In genomic region chr5:76819851-76820280, GRCh38 we compare ENCODE assay signal across 8 cellular contexts. TPM values are rescaled to one million over a fixed set of nuclear protein-coding genes. Genes with fewer than 3 reads are reported as not detected.
DNase-seq lines count a peak whose midpoint lies in the region; ATAC-seq and TF ChIP-seq lines count a peak whose summit lies in the region.

No MANE protein-coding gene starts in this region.

- peaks cover 7 to 12% of the 10 kb centered on the region in 2 donors for H3K4me1 Mint-ChIP-seq in immature natural killer cell

- TF ChIP-seq POLR2A in body of pancreas (IDR thresholded peaks at IDR 0.05), result peak in 2 of 3 donors; percentile 32 to 44

- H3K9me3 Mint-ChIP-seq in immature natural killer cell, result peaks cover 0 to 3% (median 0%) of the 10 kb centered on the region in 6 donors

- no peak overlapping the region for H3K27ac Mint-ChIP-seq in immature natural killer cell

- H3K4me3 ChIP-seq in HUES48 (ENCODE audit: low read depth, low read length) (peak overlapping the region; percentile 89), body of pancreas (peak overlapping the region; percentile 60 to 88), skin epidermis (peak overlapping the region; percentile 42 to 74 (median 55))

- H3K4me3 Mint-ChIP-seq in immature natural killer cell, result peak overlapping the region; percentile 64 to 81 (median 76)

- H3K36me3 ChIP-seq in HUES48 (ENCODE audit: control insufficient read depth, insufficient read depth, low read length) (no peaks in the 10 kb centered on the region), body of pancreas (replicated peaks in 1 of 2; ENCODE audit: insufficient read depth in 1 of 2, low read depth in 2 of 2) (no peaks in the 10 kb centered on the region)

- H3K9ac ChIP-seq in HUES48 (ENCODE audit: low read depth, low read length), result peak overlapping the region; percentile 61

- intact Hi-C loops in body of pancreas (cut with DNase I), result no loop called here

- DNase-seq in body of pancreas, result peak; percentile 43 to 58 (median 50)
- no peak for DNase-seq in immature natural killer cell
- no peak for DNase-seq in SHP77 (lab: John Stamatoyannopoulos, UW)
- no peak for DNase-seq in NCI-H1694 treated with DMSO at 0.1 percent for 48 hours (lab: John Stamatoyannopoulos, UW)
- no peak for DNase-seq in NCI-H2029 (lab: John Stamatoyannopoulos, UW)

- H3K4me1 ChIP-seq in HUES48 (ENCODE audit: control insufficient read depth, insufficient read depth, low read length), result peaks cover 12% of the 10 kb centered on the region
- H3K4me1 ChIP-seq in body of pancreas, result peaks cover 16% of the 10 kb centered on the region

- H3K27me3 ChIP-seq in HUES48 (ENCODE audit: control insufficient read depth, insufficient read depth, low read length) (peaks cover 11% of the 10 kb centered on the region; the same call in 1 of the 2 replicates), body of pancreas (no peaks in the 10 kb centered on the region)

- H3K9me3 ChIP-seq in HUES48 (ENCODE audit: control insufficient read depth, insufficient read depth, low read length), result no peaks in the 10 kb centered on the region
- H3K9me3 ChIP-seq in body of pancreas, result no peaks in the 10 kb centered on the region

- 18 to 36% methylated on average over 13 to 27 of the region's 27 CpGs for WGBS in body of pancreas, 2 donors

- H3K27me3 Mint-ChIP-seq in immature natural killer cell (ENCODE audit: low read depth in 3 of 3), result peaks cover 19 to 26% (median 22%) of the 10 kb centered on the region in 3 donors

- peak; percentile 25 for ATAC-seq in body of pancreas
- no peak for ATAC-seq in GM18873 (IDR thresholded peaks at IDR 0.05; ENCODE audit: low FRiP score, unreplicated experiment)

- H3K27ac ChIP-seq in HUES48 (ENCODE audit: low read depth, low read length), result peak overlapping the region; percentile 85
- H3K27ac ChIP-seq in body of pancreas, result peak overlapping the region; percentile 89 to 94 (median 91)
- peak overlapping the region in 17 of 21 experiments; percentile 2 to 89 (median 77) for H3K27ac ChIP-seq in skin epidermis

- no peak for TF ChIP-seq CTCF in body of pancreas (IDR thresholded peaks at IDR 0.05)

- H3K36me3 Mint-ChIP-seq in immature natural killer cell, result no peaks in the 10 kb centered on the region

RNA-seq across cellular contexts. Expression of gene F2RL1, which starts 1.0 kb away (rescaled TPM):
- total RNA-seq in body of pancreas, result 10 to 100 TPM; 17.5 to 20.2 TPM
- polyA plus RNA-seq in immature natural killer cell, result 1 to 10 TPM in 1 of 3 donors, under 1 TPM in 1, not detected in 1; 0.53 to 2.1 TPM

RNA-seq across cellular contexts. Expression of gene S100Z, which starts 29.9 kb away (rescaled TPM):
- not detected for total RNA-seq in body of pancreas
- polyA plus RNA-seq in immature natural killer cell, result 1 to 10 TPM in 1 of 3 donors, under 1 TPM in 1, not detected in 1; 0.73 to 2.5 TPM

Comparison
In these comparisons a context has a peak if more than half of its experiments do, and no peak if none do; other contexts are left out.
1. DNase-seq: peak in body of pancreas (4 of 4); none in immature natural killer cell (0 of 3), SHP77 (0 of 2), NCI-H1694 treated with DMSO at 0.1 percent for 48 hours (single experiment) and NCI-H2029 (single experiment).
2. Peak in every context shown above with its lines, with median percentiles within 50 percentile points of each other: H3K27ac ChIP-seq and H3K4me3 ChIP-seq.